ENCODE assay signal across 1 cellular context in the genomic region with DNA sequence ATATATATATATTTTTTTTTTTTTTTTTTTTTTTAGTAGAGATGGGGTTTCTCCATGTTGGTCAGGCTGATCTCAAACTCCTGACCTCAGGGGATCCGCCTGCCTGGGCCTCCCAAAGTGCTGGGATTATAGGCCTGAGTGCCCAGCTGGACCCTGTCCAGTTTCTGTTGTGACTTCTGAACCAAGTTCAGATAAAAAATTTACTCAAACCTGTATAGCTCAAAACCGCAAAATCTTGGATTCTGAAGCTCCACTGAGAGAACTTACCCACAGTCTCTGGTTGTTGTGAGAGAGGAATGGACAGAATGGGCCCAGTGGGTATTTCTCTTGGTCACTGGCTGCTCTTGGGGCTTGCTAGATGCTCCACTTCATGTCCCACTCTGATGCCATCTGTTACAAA.
TF ChIP-seq lines count a peak whose summit lies in the region.

No MANE protein-coding gene starts in this region.

TF ChIP-seq in GM23338, 12 proteins besides CTCF, POLR2A, EP300 and RAD21 (continued from another document):
- TF ChIP-seq, protein P1, sequence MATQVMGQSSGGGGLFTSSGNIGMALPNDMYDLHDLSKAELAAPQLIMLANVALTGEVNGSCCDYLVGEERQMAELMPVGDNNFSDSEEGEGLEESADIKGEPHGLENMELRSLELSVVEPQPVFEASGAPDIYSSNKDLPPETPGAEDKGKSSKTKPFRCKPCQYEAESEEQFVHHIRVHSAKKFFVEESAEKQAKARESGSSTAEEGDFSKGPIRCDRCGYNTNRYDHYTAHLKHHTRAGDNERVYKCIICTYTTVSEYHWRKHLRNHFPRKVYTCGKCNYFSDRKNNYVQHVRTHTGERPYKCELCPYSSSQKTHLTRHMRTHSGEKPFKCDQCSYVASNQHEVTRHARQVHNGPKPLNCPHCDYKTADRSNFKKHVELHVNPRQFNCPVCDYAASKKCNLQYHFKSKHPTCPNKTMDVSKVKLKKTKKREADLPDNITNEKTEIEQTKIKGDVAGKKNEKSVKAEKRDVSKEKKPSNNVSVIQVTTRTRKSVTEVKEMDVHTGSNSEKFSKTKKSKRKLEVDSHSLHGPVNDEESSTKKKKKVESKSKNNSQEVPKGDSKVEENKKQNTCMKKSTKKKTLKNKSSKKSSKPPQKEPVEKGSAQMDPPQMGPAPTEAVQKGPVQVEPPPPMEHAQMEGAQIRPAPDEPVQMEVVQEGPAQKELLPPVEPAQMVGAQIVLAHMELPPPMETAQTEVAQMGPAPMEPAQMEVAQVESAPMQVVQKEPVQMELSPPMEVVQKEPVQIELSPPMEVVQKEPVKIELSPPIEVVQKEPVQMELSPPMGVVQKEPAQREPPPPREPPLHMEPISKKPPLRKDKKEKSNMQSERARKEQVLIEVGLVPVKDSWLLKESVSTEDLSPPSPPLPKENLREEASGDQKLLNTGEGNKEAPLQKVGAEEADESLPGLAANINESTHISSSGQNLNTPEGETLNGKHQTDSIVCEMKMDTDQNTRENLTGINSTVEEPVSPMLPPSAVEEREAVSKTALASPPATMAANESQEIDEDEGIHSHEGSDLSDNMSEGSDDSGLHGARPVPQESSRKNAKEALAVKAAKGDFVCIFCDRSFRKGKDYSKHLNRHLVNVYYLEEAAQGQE (IDR thresholded peaks at IDR 0.05; ENCODE audit: unreplicated experiment): no peak
- TF ChIP-seq NANOG (IDR thresholded peaks at IDR 0.05; ENCODE audit: borderline replicate concordance) (no peak), ZNF114 (CRISPR knock-in tag; IDR thresholded peaks at IDR 0.05) (no peak), CREB1 (CRISPR knock-in tag; IDR thresholded peaks at IDR 0.05; ENCODE audit: low read depth) (no peak), STAT1 (IDR thresholded peaks at IDR 0.05; ENCODE audit: unreplicated experiment) (no peak)
